23 cellular contexts compared by ENCODE assay signal in the genomic region with DNA sequence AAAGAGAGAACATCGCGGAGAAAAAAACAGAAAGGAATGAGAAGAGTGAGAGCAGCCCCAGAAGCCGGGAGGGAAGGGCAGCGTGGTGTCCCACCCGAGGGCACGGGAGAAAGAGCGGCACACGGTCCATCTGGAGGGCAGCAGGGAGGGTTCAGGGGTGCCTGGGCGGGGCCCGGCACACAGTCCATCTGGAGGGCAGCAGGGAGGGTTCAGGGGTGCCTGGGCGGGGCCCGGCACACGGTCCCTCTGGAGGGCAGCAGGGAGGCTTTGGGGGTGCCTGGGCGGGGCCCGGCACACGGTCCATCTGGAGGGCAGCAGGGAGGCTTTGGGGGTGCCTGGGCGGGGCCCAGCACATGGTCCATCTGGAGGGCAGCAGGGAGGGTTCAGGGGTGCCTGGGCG.
A peak's percentile ranks its signal among the peaks of the same experiment; 100 is the strongest.
DNase-seq lines count a peak whose midpoint lies in the region; ATAC-seq, FAIRE-seq and TF ChIP-seq lines count a peak whose summit lies in the region.
"Had no signal": no experiment of that assay in that cellular context is flagged by ENCODE, and none has a peak within 500 bp of the region (broad histone marks: within the 10 kb centered on the region; RNA-seq: fewer than 3 reads in every experiment).

No MANE protein-coding gene starts in this region.

- intact Hi-C loops in natural killer cell (cut with micrococcal nuclease): no loop called here

- H3K36me3 ChIP-seq in GM23338 (ENCODE audit: insufficient read depth) (no peaks in the 10 kb centered on the region), liver (ENCODE audit: control insufficient read depth in 4 of 4, insufficient read depth in 3 of 4, low read depth in 1 of 4, low read length in 3 of 4) (no peaks in the 10 kb centered on the region), small intestine (ENCODE audit: control insufficient read depth in 2 of 2, insufficient read depth in 2 of 2, low read length in 2 of 2) (no peaks in the 10 kb centered on the region), H7 (replicated peaks; ENCODE audit: control insufficient read depth, insufficient read depth, low read length) (no peaks in the 10 kb centered on the region; the same call in 1 of the 2 replicates)
- H3K36me3 ChIP-seq: SJCRH30 had no signal

- no peaks in the 10 kb centered on the region for H3F3A ChIP-seq in GM23338 (replicated peaks; ENCODE audit: low read depth)

- H3K4me3 Mint-ChIP-seq in GM23338 (no peak overlapping the region), natural killer cell (no peak overlapping the region)
- H3K4me3 Mint-ChIP-seq in activated naive CD8-positive, alpha-beta T cell treated with anti-CD3 and anti-CD28 coated beads, Interleukin-2, amount 50 U/mL, for 24 hours: no peak overlapping the region
- H3K4me3 Mint-ChIP-seq: activated CD4-positive, alpha-beta memory T cell treated with anti-CD3 and anti-CD28 coated beads, Interleukin-2, amount 10 ng/mL, durations not matched to agents 7 days and 5 days; HFFc6; type B pancreatic cell had no signal

- no peaks in the 10 kb centered on the region for H3K79me2 ChIP-seq in GM23338 (replicated peaks; ENCODE audit: insufficient read depth)

- WGBS in liver: 93% methylated on average over 18 of the region's 18 CpGs
- WGBS in small intestine, 3 donors: 31 to 72% (median 65%) methylated on average over 16 to 18 of the region's 18 CpGs

- no peak overlapping the region for H3K9ac ChIP-seq in liver (ENCODE audit: low read depth in 1 of 2, low read length in 2 of 2)

- H3K36me3 Mint-ChIP-seq in GM23338 (ENCODE audit: low read depth) (0 out of 3 replicates have a peak, but pooled peaks cover 5% of the 10 kb centered on the region), natural killer cell (no peaks in the 10 kb centered on the region)
- no peaks in the 10 kb centered on the region for H3K36me3 Mint-ChIP-seq in activated naive CD8-positive, alpha-beta T cell treated with anti-CD3 and anti-CD28 coated beads, Interleukin-2, amount 50 U/mL, for 24 hours (ENCODE audit: low read depth)

- H3K27me3 Mint-ChIP-seq in GM23338 (ENCODE audit: insufficient read depth, low read depth, poor library complexity): peaks cover 2% of the 10 kb centered on the region
- no peaks in the 10 kb centered on the region for H3K27me3 Mint-ChIP-seq in activated naive CD8-positive, alpha-beta T cell treated with anti-CD3 and anti-CD28 coated beads, Interleukin-2, amount 50 U/mL, for 24 hours
- H3K27me3 Mint-ChIP-seq in natural killer cell (ENCODE audit: low read depth in 2 of 2): peaks cover 0 to 7% of the 10 kb centered on the region in 2 donors
- H3K27me3 Mint-ChIP-seq: activated CD4-positive, alpha-beta memory T cell treated with anti-CD3 and anti-CD28 coated beads, Interleukin-2, amount 10 ng/mL, durations not matched to agents 7 days and 5 days; CD4-positive, CD25-positive, alpha-beta regulatory T cell; type B pancreatic cell had no signal

- peaks cover 6% of the 10 kb centered on the region; the same call in 1 of the 2 replicates for H3K4me1 ChIP-seq in GM23338 (ENCODE audit: insufficient read depth)
- peaks cover 13 to 49% (median 39%) of the 10 kb centered on the region in 4 donors for H3K4me1 ChIP-seq in liver (ENCODE audit: control insufficient read depth in 4 of 4, insufficient read depth in 4 of 4, low read length in 3 of 4)
- H3K4me1 ChIP-seq in small intestine (ENCODE audit: control insufficient read depth in 2 of 2, insufficient read depth in 1 of 2, low read depth in 1 of 2, low read length in 1 of 2): no peaks in the 10 kb centered on the region

- no peak for TF ChIP-seq CTCF in GM23338 (conservative IDR thresholded peaks at IDR 0.05; ENCODE audit: low read depth in 2 of 2)
- no peak for TF ChIP-seq CTCF in liver (IDR thresholded peaks at IDR 0.05; ENCODE audit: low read depth, low read length, missing input control)
- TF ChIP-seq CTCF in natural killer cell (IDR thresholded peaks at IDR 0.05): no peak

- H3K4me3 ChIP-seq in GM23338 (no peak overlapping the region), liver (ENCODE audit: low read depth in 1 of 3, low read length in 3 of 3) (no peak overlapping the region), small intestine (ENCODE audit: low read depth in 1 of 2, low read length in 2 of 2) (no peak overlapping the region), H7 (ENCODE audit: insufficient read depth, low read depth, low read length) (no peak overlapping the region)
- H3K4me3 ChIP-seq: lung, SJCRH30 had no signal

- no peak overlapping the region for H3K4me2 ChIP-seq in GM23338

- H3K9me3 Mint-ChIP-seq in GM23338: no peaks in the 10 kb centered on the region
- no peaks in the 10 kb centered on the region for H3K9me3 Mint-ChIP-seq in activated naive CD8-positive, alpha-beta T cell treated with anti-CD3 and anti-CD28 coated beads, Interleukin-2, amount 50 U/mL, for 24 hours
- no peaks in the 10 kb centered on the region for H3K9me3 Mint-ChIP-seq in natural killer cell
- H3K9me3 Mint-ChIP-seq: activated CD4-positive, alpha-beta memory T cell treated with anti-CD3 and anti-CD28 coated beads, Interleukin-2, amount 10 ng/mL, durations not matched to agents 7 days and 5 days; HFFc6; type B pancreatic cell had no signal

- TF ChIP-seq RAD21 in liver (IDR thresholded peaks at IDR 0.05): no peak

- no peak for FAIRE-seq in small intestine (lab: Jason Lieb, UNC)

- H3K27ac ChIP-seq in GM23338 (ENCODE audit: low read depth) (no peak overlapping the region), liver (ENCODE audit: low read depth in 1 of 2, low read length in 2 of 2) (peak overlapping the region; percentile 73 to 79), small intestine (ENCODE audit: low read depth in 1 of 2, low read length in 1 of 2) (peak overlapping the region in 1 of 2 donors; percentile 8)
- H3K27ac ChIP-seq: SJCRH30 had no signal

- H3K9me3 ChIP-seq in liver (ENCODE audit: control insufficient read depth in 4 of 4, low read length in 3 of 4) (no peaks in the 10 kb centered on the region), small intestine (ENCODE audit: control insufficient read depth, low read depth) (no peaks in the 10 kb centered on the region)
- H3K9me3 ChIP-seq: SJCRH30 had no signal

- peaks cover 16% of the 10 kb centered on the region for H3K4me1 Mint-ChIP-seq in GM23338
- H3K4me1 Mint-ChIP-seq in activated naive CD8-positive, alpha-beta T cell treated with anti-CD3 and anti-CD28 coated beads, Interleukin-2, amount 50 U/mL, for 24 hours: peaks cover 11% of the 10 kb centered on the region
- H3K4me1 Mint-ChIP-seq in natural killer cell: peaks cover 0 to 8% of the 10 kb centered on the region in 2 donors

- H3K9me2 ChIP-seq in GM23338 (ENCODE audit: insufficient read depth): no peaks in the 10 kb centered on the region

- peak overlapping the region; percentile 22; the same call in 1 of the 2 replicates for H3K27ac Mint-ChIP-seq in GM23338
- H3K27ac Mint-ChIP-seq in activated naive CD8-positive, alpha-beta T cell treated with anti-CD3 and anti-CD28 coated beads, Interleukin-2, amount 50 U/mL, for 24 hours: peak overlapping the region; percentile 47
- H3K27ac Mint-ChIP-seq in natural killer cell: peak overlapping the region in 1 of 2 donors; percentile 43
- H3K27ac Mint-ChIP-seq: activated CD4-positive, alpha-beta memory T cell treated with anti-CD3 and anti-CD28 coated beads, Interleukin-2, amount 10 ng/mL, durations not matched to agents 7 days and 5 days; HFFc6 had no signal

- DNase-seq in GM23338 (ENCODE audit: low spot score) (no peak), small intestine (peak; percentile 20), natural killer cell (no peak), H7 (no peak), islet precursor cell (no peak)
- no peak for DNase-seq in activated naive CD8-positive, alpha-beta T cell treated with anti-CD3 and anti-CD28 coated beads, Interleukin-2, amount 50 U/mL, for 24 hours
- DNase-seq: activated CD4-positive, alpha-beta memory T cell treated with anti-CD3 and anti-CD28 coated beads, Interleukin-2, amount 10 ng/mL, durations not matched to agents 7 days and 5 days; activated CD4-positive, CD25-positive, alpha-beta regulatory T cell treated with anti-CD3 and anti-CD28 coated beads, Interleukin-2, amount 50 U/mL, for 72 hours; activated gamma-delta T cell; activated T-cell treated with anti-CD3 and anti-CD28 coated beads for 4 hours; amniotic stem cell; CD4-positive, CD25-positive, alpha-beta regulatory T cell; HFFc6; NCI-H524 treated with DMSO at 0.1 percent for 48 hours; retina; SJCRH30; stimulated activated CD4-positive, alpha-beta T cell treated with anti-CD3 and anti-CD28 coated beads, Interleukin-12 subunit alpha, Interleukin-12 subunit beta, amount 100 ng/mL, for 4 hours; stimulated activated CD4-positive, alpha-beta T cell treated with anti-CD3 and anti-CD28 coated beads, Interleukin-4, amount 100 ng/mL, for 24 hours; T-helper 1 cell had no signal

- H2AFZ ChIP-seq in GM23338: no peak overlapping the region

- ATAC-seq in GM23338 (no peak), natural killer cell (no peak), GM18498 (IDR thresholded peaks at IDR 0.05; ENCODE audit: unreplicated experiment) (no peak)
- no peak for ATAC-seq in activated naive CD8-positive, alpha-beta T cell treated with anti-CD3 and anti-CD28 coated beads, Interleukin-2, amount 50 U/mL, for 24 hours

- no peaks in the 10 kb centered on the region for H4K20me1 ChIP-seq in GM23338 (replicated peaks; ENCODE audit: insufficient read depth)

- H3K27me3 ChIP-seq in GM23338 (ENCODE audit: insufficient read depth) (no peaks in the 10 kb centered on the region), liver (ENCODE audit: control insufficient read depth in 4 of 4, insufficient read depth in 4 of 4, low read length in 3 of 4) (no peaks in the 10 kb centered on the region), small intestine (ENCODE audit: control insufficient read depth in 2 of 2, insufficient read depth in 2 of 2, low read length in 2 of 2) (no peaks in the 10 kb centered on the region), H7 (ENCODE audit: control insufficient read depth, insufficient read depth, low read length) (no peaks in the 10 kb centered on the region)
- H3K27me3 ChIP-seq: SJCRH30 had no signal

TF ChIP-seq in liver, 16 proteins besides CTCF, POLR2A, EP300 and RAD21 (continues in another document):
- no peak for TF ChIP-seq TAF1 (conservative IDR thresholded peaks at IDR 0.05)
- TF ChIP-seq, protein P1, sequence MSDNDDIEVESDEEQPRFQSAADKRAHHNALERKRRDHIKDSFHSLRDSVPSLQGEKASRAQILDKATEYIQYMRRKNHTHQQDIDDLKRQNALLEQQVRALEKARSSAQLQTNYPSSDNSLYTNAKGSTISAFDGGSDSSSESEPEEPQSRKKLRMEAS (IDR thresholded peaks at IDR 0.05): no peak
- no peak for TF ChIP-seq HNF4A (conservative IDR thresholded peaks at IDR 0.05)
- TF ChIP-seq GABPA (IDR thresholded peaks at IDR 0.05 in 1 of 2, conservative IDR thresholded peaks at IDR 0.05 in 1 of 2): no peak
- no peak for TF ChIP-seq NR2F2 (IDR thresholded peaks at IDR 0.05)
- TF ChIP-seq EGR1 (IDR thresholded peaks at IDR 0.05; ENCODE audit: low read depth in 2 of 2): no peak
